In the genomic region with DNA sequence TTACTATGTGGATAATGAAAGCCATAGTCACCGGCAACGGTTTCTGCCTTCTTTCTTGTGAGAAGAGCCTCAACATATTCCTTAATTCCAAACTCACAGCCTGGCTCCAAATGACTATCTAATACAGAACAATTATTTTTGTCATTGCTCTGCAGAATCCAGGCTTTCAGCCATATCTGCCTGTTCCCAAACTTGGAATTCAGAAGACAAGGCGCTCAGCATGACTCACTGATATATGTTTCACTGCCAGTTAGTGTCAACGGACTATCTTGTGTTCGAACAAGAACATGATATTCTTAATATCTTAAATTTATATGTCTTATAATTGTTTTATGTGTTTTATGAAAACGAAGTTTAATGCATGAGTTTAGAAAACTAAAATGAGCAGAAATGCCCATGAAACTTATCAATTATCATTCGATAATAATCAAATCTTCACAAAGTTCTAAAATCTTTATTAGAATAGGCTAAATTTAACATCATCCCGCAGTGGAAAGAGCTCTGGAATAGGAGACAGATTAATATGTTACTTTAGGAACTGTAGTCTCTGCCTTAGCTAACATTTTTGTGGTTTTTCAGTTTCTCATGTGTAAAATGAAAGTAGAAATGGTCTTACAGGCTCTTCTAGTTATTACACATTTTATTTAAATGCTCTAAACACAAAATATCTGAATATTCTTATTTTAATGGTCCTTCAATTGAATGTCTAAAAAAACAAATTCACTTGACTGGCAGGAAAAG, we compare ENCODE assay signal across 10 cellular contexts.
A peak's percentile ranks its signal among the peaks of the same experiment; 100 is the strongest.
DNase-seq lines count a peak whose midpoint lies in the region; ATAC-seq and TF ChIP-seq lines count a peak whose summit lies in the region.
"Had no signal": no experiment of that assay in that cellular context is flagged by ENCODE, and none has a peak within 500 bp of the region (broad histone marks: within the 10 kb centered on the region; RNA-seq: fewer than 3 reads in every experiment).

No MANE protein-coding gene starts in this region.

- intact Hi-C loops in adrenal gland (cut with DNase I), result no loop called here

- POLR2A ChIA-PET in CD8-positive, alpha-beta memory T cell (lab: Charles Lee), result no interaction called here

- H3K9me3 Mint-ChIP-seq in CD8-positive, alpha-beta memory T cell, result no peaks in the 10 kb centered on the region

- no peaks in the 10 kb centered on the region for H3K27me3 ChIP-seq in CD8-positive, alpha-beta memory T cell (ENCODE audit: insufficient read depth, low read length, poor library complexity, severe bottlenecking)
- H3K27me3 ChIP-seq in adrenal gland, result no peaks in the 10 kb centered on the region

- H3K27ac ChIP-seq in CD8-positive, alpha-beta memory T cell (ENCODE audit: low read depth, low read length), result no peak overlapping the region
- H3K27ac ChIP-seq in adrenal gland, result no peak overlapping the region

- TF ChIP-seq POLR2A in adrenal gland (IDR thresholded peaks at IDR 0.05), result no peak

- H3K27me3 Mint-ChIP-seq in CD8-positive, alpha-beta memory T cell, result no peaks in the 10 kb centered on the region

- peaks cover 5% of the 10 kb centered on the region for H3K4me1 ChIP-seq in CD8-positive, alpha-beta memory T cell (ENCODE audit: insufficient read depth, low read length)
- no peaks in the 10 kb centered on the region for H3K4me1 ChIP-seq in adrenal gland (replicated peaks in 1 of 2)

- no peak for TF ChIP-seq CTCF in adrenal gland (IDR thresholded peaks at IDR 0.05)

- CTCF ChIA-PET in CD8-positive, alpha-beta memory T cell (lab: Charles Lee), result no interaction called here

- whole genome bisulfite sequencing in adrenal gland, 4 donors, result 70 to 74% (median 72%) methylated on average over 8 of the region's 8 CpGs

- DNase-seq in OCI-M1 (lab: John Stamatoyannopoulos, UW) (peak; percentile 30), pons (ENCODE audit: low spot score) (peak; percentile 8), GM19240 (ENCODE audit: insufficient read length, low spot score) (no peak), adrenal gland (no peak), NCI-H2029 treated with DMSO at 0.1 percent for 48 hours (lab: John Stamatoyannopoulos, UW) (no peak)
- no peak for DNase-seq in CD8-positive, alpha-beta memory T cell
- DNase-seq: islet precursor cell; stimulated activated naive CD4-positive, alpha-beta T cell treated with Interleukin-2 at 50 U/mL for 16 hours had no signal

- ATAC-seq in GM19023 (IDR thresholded peaks at IDR 0.05; ENCODE audit: unreplicated experiment), result peak; percentile 75
- ATAC-seq in HG02840 (IDR thresholded peaks at IDR 0.05; ENCODE audit: low FRiP score, unreplicated experiment), result peak; percentile 60

- H3K4me1 Mint-ChIP-seq in CD8-positive, alpha-beta memory T cell, result peaks cover 15 to 24% (median 20%) of the 10 kb centered on the region in 3 donors

- H3K4me3 Mint-ChIP-seq in CD8-positive, alpha-beta memory T cell, result no peak overlapping the region

- peak overlapping the region in 1 of 8 donors; percentile 14 for H3K27ac Mint-ChIP-seq in CD8-positive, alpha-beta memory T cell

- H3K36me3 ChIP-seq in CD8-positive, alpha-beta memory T cell (ENCODE audit: insufficient read depth, low read length), result no peaks in the 10 kb centered on the region
- no peaks in the 10 kb centered on the region for H3K36me3 ChIP-seq in adrenal gland (replicated peaks in 1 of 2)

- no peak overlapping the region for H3K4me3 ChIP-seq in CD8-positive, alpha-beta memory T cell (ENCODE audit: low read length)
- no peak overlapping the region for H3K4me3 ChIP-seq in adrenal gland

- H3K9me3 ChIP-seq in CD8-positive, alpha-beta memory T cell (ENCODE audit: low read length), result no peaks in the 10 kb centered on the region
- H3K9me3 ChIP-seq in adrenal gland (replicated peaks in 1 of 3), result no peaks in the 10 kb centered on the region

- H3K36me3 Mint-ChIP-seq in CD8-positive, alpha-beta memory T cell, result no peaks in the 10 kb centered on the region

Comparison
In these comparisons a context has a peak if more than half of its experiments do, and no peak if none do; other contexts are left out.
1. DNase-seq: peak in OCI-M1 (single experiment) and pons (single experiment); none in GM19240 (single experiment), CD8-positive, alpha-beta memory T cell (0 of 5), adrenal gland (0 of 7) and NCI-H2029 treated with DMSO at 0.1 percent for 48 hours (single experiment).